1 cellular context compared by ENCODE assay signal in genomic region chr5:159209438-159210305, GRCh38.
TF ChIP-seq lines count a peak whose summit lies in the region.

TSS of gene RNF145 (minus strand) at chr5:159209553. CDS start at chr5:159203617, 5,936 bp downstream.

TF ChIP-seq in K562, 482 proteins besides CTCF, POLR2A, EP300 and RAD21 (continued from another document and continues in another):
- TF ChIP-seq MYNN (IDR thresholded peaks at IDR 0.05) (no peak), MYNN (CRISPR knock-in tag; IDR thresholded peaks at IDR 0.05) (no peak), ZNF766 (CRISPR knock-in tag; conservative IDR thresholded peaks at IDR 0.05) (peak; percentile 67; the same call in 1 of the 2 replicates), COPS2 (conservative IDR thresholded peaks at IDR 0.05) (no peak), CREB3 (tag; conservative IDR thresholded peaks at IDR 0.05; ENCODE audit: low read depth) (no peak), NR2C2 (CRISPR knock-in tag; IDR thresholded peaks at IDR 0.05) (peak; percentile 33; the same call in 1 of the 2 replicates), NR2C2 (tag; IDR thresholded peaks at IDR 0.05) (no peak), SP1 (CRISPR knock-in tag; IDR thresholded peaks at IDR 0.05) (peak; percentile 75), CHCHD3 (CRISPR knock-in tag; IDR thresholded peaks at IDR 0.05) (no peak), ZNF764 (CRISPR knock-in tag; IDR thresholded peaks at IDR 0.05; ENCODE audit: low read depth) (no peak), REST (CRISPR knock-in tag; IDR thresholded peaks at IDR 0.05; ENCODE audit: low read depth) (peak; percentile 49; the same call in 1 of the 2 replicates), ZNF174 (CRISPR knock-in tag; IDR thresholded peaks at IDR 0.05) (no peak), KAT7 (CRISPR knock-in tag; IDR thresholded peaks at IDR 0.05; ENCODE audit: borderline replicate concordance) (peak; percentile 77; the same call in 1 of the 2 replicates), FOXK1 (CRISPR knock-in tag; IDR thresholded peaks at IDR 0.05; ENCODE audit: borderline replicate concordance) (0 out of 2 replicates have a peak, but pooled peaks have one; percentile 23), MNT (conservative IDR thresholded peaks at IDR 0.05) (peak; percentile 97 to 99), E2F5 (CRISPR knock-in tag; IDR thresholded peaks at IDR 0.05) (peak; percentile 76; the same call in 1 of the 2 replicates), SMARCE1 (IDR thresholded peaks at IDR 0.05) (0 out of 2 replicates have a peak, but pooled peaks have one; percentile 25), FOXP1 (CRISPR knock-in tag; IDR thresholded peaks at IDR 0.05) (peak; percentile 73; the same call in 1 of the 2 replicates), TAF15 (IDR thresholded peaks at IDR 0.05; ENCODE audit: low read depth, low read length) (no peak), TEAD4 (IDR thresholded peaks at IDR 0.05; ENCODE audit: low read length) (peak; percentile 50), TEAD4 (CRISPR knock-in tag; IDR thresholded peaks at IDR 0.05; ENCODE audit: borderline replicate concordance) (no peak), RB1 (IDR thresholded peaks at IDR 0.05; ENCODE audit: low read depth) (peak; percentile 92), CBFA2T3 (IDR thresholded peaks at IDR 0.05) (peak; percentile 37; the same call in 1 of the 2 replicates), NFIC (IDR thresholded peaks at IDR 0.05) (peak; percentile 51), THAP12 (CRISPR knock-in tag; IDR thresholded peaks at IDR 0.05) (peak; percentile 87), ARID4B (CRISPR knock-in tag; IDR thresholded peaks at IDR 0.05) (peak; percentile 94), SNAPC5 (CRISPR knock-in tag; IDR thresholded peaks at IDR 0.05) (no peak), BRD9 (IDR thresholded peaks at IDR 0.05; ENCODE audit: low read depth, partially characterized antibody) (no peak), ZNF740 (CRISPR knock-in tag; IDR thresholded peaks at IDR 0.05) (0 out of 2 replicates have a peak, but pooled peaks have one; percentile 30), ZNF740 (tag; IDR thresholded peaks at IDR 0.05) (no peak; a peak in 1 of 4 replicates), ATF1 (CRISPR knock-in tag; IDR thresholded peaks at IDR 0.05) (no peak), ATF1 (tag; IDR thresholded peaks at IDR 0.05) (peak; percentile 73), ZNF592 (IDR thresholded peaks at IDR 0.05) (peak; percentile 87), TCF3 (CRISPR knock-in tag; IDR thresholded peaks at IDR 0.05) (no peak), USF1 (CRISPR knock-in tag; IDR thresholded peaks at IDR 0.05) (peak; percentile 83), RBBP5 (IDR thresholded peaks at IDR 0.05; ENCODE audit: borderline replicate concordance, insufficient read depth, low read length, poor library complexity, severe bottlenecking) (peak; percentile 82), ETS1 (conservative IDR thresholded peaks at IDR 0.05; ENCODE audit: control insufficient read depth, low read depth, low read length) (peak; percentile 87; the same call in 1 of the 2 replicates), SUPT5H (IDR thresholded peaks at IDR 0.05) (peak; percentile 73), NFRKB (IDR thresholded peaks at IDR 0.05; ENCODE audit: low read depth) (peak; percentile 85), MCM3 (IDR thresholded peaks at IDR 0.05) (no peak)
